In the genomic region with DNA sequence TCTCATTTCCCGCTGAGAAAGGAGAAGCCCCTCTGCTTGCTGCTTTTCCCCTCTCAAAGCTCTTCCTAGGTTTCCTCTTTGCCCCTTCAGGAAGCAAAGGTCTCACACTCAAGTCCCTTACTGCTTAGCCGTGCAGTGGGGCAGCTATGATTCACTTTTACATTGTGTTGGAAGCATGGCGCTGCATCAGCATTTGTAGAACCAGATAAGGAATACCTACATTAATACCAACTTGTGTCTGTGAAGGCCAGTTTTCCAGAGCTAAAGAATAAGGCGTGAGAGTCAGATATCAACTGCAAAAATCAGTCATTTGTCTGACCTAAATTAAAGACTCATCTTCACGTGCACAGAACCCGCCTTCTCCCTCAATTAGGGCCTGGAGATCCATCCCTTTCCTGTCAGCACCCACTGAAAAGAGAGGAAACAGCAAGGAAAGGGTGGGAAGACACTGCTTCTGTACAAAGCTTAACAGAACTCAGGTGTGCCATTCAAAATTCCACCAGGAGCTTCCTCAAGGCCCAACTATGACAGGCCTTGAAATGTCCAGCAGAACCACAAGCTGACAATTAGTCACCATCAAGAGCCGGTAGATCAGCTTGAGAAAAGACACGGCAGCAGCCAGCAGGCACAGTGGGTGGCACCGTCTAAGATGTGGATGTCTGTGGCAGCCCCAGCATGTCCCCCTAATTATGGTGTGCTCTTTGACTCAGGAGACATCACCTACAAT, we compare ENCODE assay signal across 26 cellular contexts. TPM values are rescaled to one million over a fixed set of nuclear protein-coding genes. Genes with fewer than 3 reads are reported as not detected.
DNase-seq lines count a peak whose midpoint lies in the region; ATAC-seq and TF ChIP-seq lines count a peak whose summit lies in the region.
"Had no signal": no experiment of that assay in that cellular context is flagged by ENCODE, and none has a peak within 500 bp of the region (broad histone marks: within the 10 kb centered on the region; RNA-seq: fewer than 3 reads in every experiment).

No MANE protein-coding gene starts in this region.

- H3K4me3 Mint-ChIP-seq in CD4-positive, alpha-beta memory T cell, result peak overlapping the region in 5 of 8 donors; percentile 23 to 67 (median 37)
- H3K4me3 Mint-ChIP-seq in activated T-helper 17 cell treated with anti-CD3 and anti-CD28 coated beads, Interleukin-2, amount 50 U/mL, for 72 hours, result peak overlapping the region; percentile 51
- H3K4me3 Mint-ChIP-seq: activated naive CD8-positive, alpha-beta T cell; H9; natural killer cell treated with Interleukin-12 subunit alpha and Interleukin-12 subunit beta and Interleukin-15 and Interleukin-18, amount 100 ng/mL, for 72 hours; stimulated activated naive CD8-positive, alpha-beta T cell treated with anti-CD3 and anti-CD28 coated beads, Interleukin-15, amount 100 ng/mL, for 72 hours had no signal

- WGBS in trophoblast cell (ENCODE audit: extremely low coverage, insufficient coverage, insufficient read length), result no CpG with 5 or more reads among the region's 9 CpGs

- H3K23ac ChIP-seq in trophoblast cell (ENCODE audit: low read length), result no peak overlapping the region

- no peak overlapping the region for H2BK12ac ChIP-seq in trophoblast cell (ENCODE audit: low read length)

- H3K36me3 Mint-ChIP-seq in CD4-positive, alpha-beta memory T cell, result no peaks in the 10 kb centered on the region
- no peaks in the 10 kb centered on the region for H3K36me3 Mint-ChIP-seq in activated T-helper 17 cell treated with anti-CD3 and anti-CD28 coated beads, Interleukin-2, amount 50 U/mL, for 72 hours (ENCODE audit: low read depth)
- H3K36me3 Mint-ChIP-seq: activated naive CD8-positive, alpha-beta T cell; natural killer cell treated with Interleukin-12 subunit alpha and Interleukin-12 subunit beta and Interleukin-15 and Interleukin-18, amount 100 ng/mL, for 72 hours had no signal

- intact Hi-C loops in CD4-positive, alpha-beta memory T cell (cut with micrococcal nuclease), result no loop called here
- intact Hi-C loops in left ventricle myocardium superior (cut with micrococcal nuclease), result no loop called here

- H2AK5ac ChIP-seq in trophoblast cell (ENCODE audit: low read length), result no peak overlapping the region

- H3K79me1 ChIP-seq in trophoblast cell (ENCODE audit: low read length), result no peaks in the 10 kb centered on the region

- no peak overlapping the region for H3K4me3 ChIP-seq in CD4-positive, alpha-beta memory T cell (ENCODE audit: low read length in 2 of 2)
- no peak overlapping the region for H3K4me3 ChIP-seq in fibroblast of the aortic adventitia (ENCODE audit: low read depth, low read length)
- no peak overlapping the region for H3K4me3 ChIP-seq in trophoblast cell (ENCODE audit: low read depth, low read length)
- H3K4me3 ChIP-seq: ascending aorta, BLaER1, lung, mucosa of descending colon, tibial artery had no signal

- no peak overlapping the region for H3K9ac ChIP-seq in trophoblast cell (ENCODE audit: low read length)
- H3K9ac ChIP-seq: BLaER1 had no signal

- no peak overlapping the region for H3K4ac ChIP-seq in trophoblast cell (ENCODE audit: low read depth, low read length)

- peak; percentile 46 for ATAC-seq in activated T-helper 17 cell treated with anti-CD3 and anti-CD28 coated beads, Interleukin-2, amount 50 U/mL, for 72 hours (replicated peaks)
- no peak for ATAC-seq in left ventricle myocardium superior
- ATAC-seq: natural killer cell treated with Interleukin-12 subunit alpha and Interleukin-12 subunit beta and Interleukin-15 and Interleukin-18, amount 100 ng/mL, for 72 hours had no signal

- no peak overlapping the region for H2BK5ac ChIP-seq in trophoblast cell (ENCODE audit: low read depth, low read length, poor library complexity)

- no peaks in the 10 kb centered on the region for H3K27me3 ChIP-seq in CD4-positive, alpha-beta memory T cell (ENCODE audit: insufficient read depth, low read length)
- H3K27me3 ChIP-seq in trophoblast cell (ENCODE audit: insufficient read depth, low read length), result no peaks in the 10 kb centered on the region
- H3K27me3 ChIP-seq: ascending aorta, BLaER1, tibial artery had no signal

- no peak overlapping the region for H3K4me2 ChIP-seq in trophoblast cell (ENCODE audit: low read length)
- H3K4me2 ChIP-seq: BLaER1 had no signal

- peaks cover 17 to 28% (median 18%) of the 10 kb centered on the region in 4 donors for H3K4me1 Mint-ChIP-seq in CD4-positive, alpha-beta memory T cell
- peaks cover 19% of the 10 kb centered on the region for H3K4me1 Mint-ChIP-seq in activated T-helper 17 cell treated with anti-CD3 and anti-CD28 coated beads, Interleukin-2, amount 50 U/mL, for 72 hours
- H3K4me1 Mint-ChIP-seq: H9 had no signal

- TF ChIP-seq CTCF in fibroblast of the aortic adventitia (IDR thresholded peaks at IDR 0.05; ENCODE audit: insufficient read depth, low read length), result no peak

- peaks cover 0 to 1% (median 0%) of the 10 kb centered on the region in 8 donors for H3K9me3 Mint-ChIP-seq in CD4-positive, alpha-beta memory T cell
- no peaks in the 10 kb centered on the region for H3K9me3 Mint-ChIP-seq in activated T-helper 17 cell treated with anti-CD3 and anti-CD28 coated beads, Interleukin-2, amount 50 U/mL, for 72 hours
- H3K9me3 Mint-ChIP-seq: activated T-helper 2 cell treated with anti-CD3 and anti-CD28 coated beads, Interferon-gamma antibody, Interleukin-2, Interleukin-4, amounts not matched to agents 10 μg/mL and 5 μg/mL and 100 μg/mL, durations not matched to agents 14 hours and 24 hours and 36 hours; stimulated activated naive CD8-positive, alpha-beta T cell treated with anti-CD3 and anti-CD28 coated beads, Interleukin-15, amount 100 ng/mL, for 72 hours had no signal

- H4K8ac ChIP-seq in trophoblast cell (ENCODE audit: low read depth, low read length), result no peak overlapping the region

- H3K36me3 ChIP-seq in CD4-positive, alpha-beta memory T cell (ENCODE audit: insufficient read depth, low read length), result no peaks in the 10 kb centered on the region
- no peaks in the 10 kb centered on the region for H3K36me3 ChIP-seq in trophoblast cell (ENCODE audit: control insufficient read depth in 1 of 2, insufficient read depth in 2 of 2, low read length in 2 of 2)
- H3K36me3 ChIP-seq: ascending aorta, BLaER1, tibial artery had no signal

- H2BK120ac ChIP-seq in trophoblast cell (ENCODE audit: insufficient read depth, low read length, poor library complexity), result no peak overlapping the region

- DNase-seq in CD4-positive, alpha-beta memory T cell, result no peak
- DNase-seq in NCI-H226 (peak; percentile 55), fibroblast of the aortic adventitia (ENCODE audit: low read depth) (peak; percentile 20), nucleus accumbens (lab: John Stamatoyannopoulos, UW) (no peak), trophoblast cell (no peak), left ventricle myocardium superior (no peak), substantia nigra (lab: John Stamatoyannopoulos, UW) (no peak)
- DNase-seq: activated CD4-positive, CD25-positive, alpha-beta regulatory T cell; caudate nucleus; H9; KBM-7; NCI-H1436; NCI-H446; SIG-M5; tibial artery had no signal

- H3K27me3 Mint-ChIP-seq in CD4-positive, alpha-beta memory T cell, result peaks cover 8 to 10% of the 10 kb centered on the region in 2 donors
- peaks cover 16% of the 10 kb centered on the region for H3K27me3 Mint-ChIP-seq in activated T-helper 17 cell treated with anti-CD3 and anti-CD28 coated beads, Interleukin-2, amount 50 U/mL, for 72 hours

- peaks cover 21% of the 10 kb centered on the region for H3K4me1 ChIP-seq in CD4-positive, alpha-beta memory T cell (ENCODE audit: insufficient read depth, low read length)
- H3K4me1 ChIP-seq in trophoblast cell (ENCODE audit: control insufficient read depth in 1 of 2, insufficient read depth in 2 of 2, low read length in 2 of 2), result peaks cover 0 to 2% of the 10 kb centered on the region in 2 experiments
- H3K4me1 ChIP-seq: ascending aorta, BLaER1, tibial artery had no signal

- H3K18ac ChIP-seq in trophoblast cell (ENCODE audit: low read length), result no peak overlapping the region

- H4K12ac ChIP-seq in trophoblast cell (ENCODE audit: low read depth, low read length), result no peak overlapping the region

- H3K14ac ChIP-seq in trophoblast cell (ENCODE audit: low read length), result no peak overlapping the region

- H3K79me2 ChIP-seq in trophoblast cell (ENCODE audit: control insufficient read depth, insufficient read depth, low read length, poor library complexity), result no peaks in the 10 kb centered on the region

- H4K91ac ChIP-seq in trophoblast cell (ENCODE audit: low read depth, low read length), result no peak overlapping the region

- no peak overlapping the region for H3K27ac ChIP-seq in CD4-positive, alpha-beta memory T cell (ENCODE audit: low read depth, low read length)
- H3K27ac ChIP-seq in trophoblast cell (ENCODE audit: low read depth, low read length) (no peak overlapping the region), substantia nigra (ENCODE audit: low read depth, low read length, poor library complexity, severe bottlenecking) (no peak overlapping the region)
- H3K27ac ChIP-seq: ascending aorta, BLaER1, tibial artery had no signal

- H3K9me3 ChIP-seq in CD4-positive, alpha-beta memory T cell (ENCODE audit: control insufficient read depth in 1 of 2, low read length in 2 of 2), result no peaks in the 10 kb centered on the region
- peaks cover 2% of the 10 kb centered on the region for H3K9me3 ChIP-seq in trophoblast cell (ENCODE audit: insufficient read depth, low read depth, low read length)
- H3K9me3 ChIP-seq: ascending aorta, BLaER1, mucosa of descending colon, tibial artery had no signal

- H2AFZ ChIP-seq in trophoblast cell (ENCODE audit: insufficient read depth, low read length, poor library complexity), result no peak overlapping the region

- peak overlapping the region in 1 of 7 donors; percentile 8 for H3K27ac Mint-ChIP-seq in CD4-positive, alpha-beta memory T cell
- peak overlapping the region; percentile 57 for H3K27ac Mint-ChIP-seq in activated T-helper 17 cell treated with anti-CD3 and anti-CD28 coated beads, Interleukin-2, amount 50 U/mL, for 72 hours
- H3K27ac Mint-ChIP-seq: activated naive CD8-positive, alpha-beta T cell; activated T-helper 2 cell treated with anti-CD3 and anti-CD28 coated beads, Interferon-gamma antibody, Interleukin-2, Interleukin-4, amounts not matched to agents 10 μg/mL and 5 μg/mL and 100 μg/mL, durations not matched to agents 14 hours and 24 hours and 36 hours; H9; natural killer cell treated with Interleukin-12 subunit alpha and Interleukin-12 subunit beta and Interleukin-15 and Interleukin-18, amount 100 ng/mL, for 72 hours had no signal

- POLR2A ChIA-PET in CD4-positive, alpha-beta memory T cell (lab: Charles Lee; ENCODE audit: partially characterized antibody), result no interaction called here

- CTCF ChIA-PET in CD4-positive, alpha-beta memory T cell (lab: Charles Lee; ENCODE audit: partially characterized antibody), result no interaction called here

RNA-seq across cellular contexts. Expression of a gene that starts 16.1 kb away (rescaled TPM):
- not detected for total RNA-seq in CD4-positive, alpha-beta memory T cell
- polyA plus RNA-seq in CD4-positive, alpha-beta memory T cell, result not detected
- 1 to 10 TPM in 1 of 2 donors, not detected in 1; 1.4 TPM for total RNA-seq in activated T-helper 17 cell treated with anti-CD3 and anti-CD28 coated beads, Interleukin-2, amount 50 U/mL, for 72 hours
- 3.1 TPM in 1 of 2 replicates, not detected in the other for total RNA-seq in fibroblast of the aortic adventitia (ENCODE audit: low replicate concordance)
- 0.21 and 0.22 TPM in 2 replicates for polyA plus RNA-seq in trophoblast cell (2013)
- total RNA-seq in left ventricle myocardium superior, result not detected
- total RNA-seq: activated T-helper 2 cell treated with anti-CD3 and anti-CD28 coated beads, Interferon-gamma antibody, Interleukin-2, Interleukin-4, amounts not matched to agents 10 μg/mL and 5 μg/mL and 100 μg/mL, durations not matched to agents 14 hours and 24 hours and 36 hours; ascending aorta; dermis microvascular lymphatic vessel endothelial cell; skeletal muscle tissue had no signal

Comparison
In these comparisons a context has a peak if more than half of its experiments do, and no peak if none do; other contexts are left out.
1. DNase-seq: peak in NCI-H226 (single experiment) and fibroblast of the aortic adventitia (single experiment); none in CD4-positive, alpha-beta memory T cell (0 of 5), nucleus accumbens (0 of 56), trophoblast cell (0 of 2), left ventricle myocardium superior (single experiment) and substantia nigra (0 of 49).